ENCODE assay signal across 1 cellular context in genomic region chr17:28599311-28600184, GRCh38.
A peak's percentile ranks its signal among the peaks of the same experiment; 100 is the strongest.
TF ChIP-seq lines count a peak whose summit lies in the region.

No MANE protein-coding gene starts in this region.

TF ChIP-seq in K562, 482 proteins besides CTCF, POLR2A, EP300 and RAD21 (continued from another document and continues in another):
- TF ChIP-seq ATF3 (IDR thresholded peaks at IDR 0.05) (peak; percentile 65), ATF3 (CRISPR knock-in tag; conservative IDR thresholded peaks at IDR 0.05) (peak; percentile 70), BRD4 (IDR thresholded peaks at IDR 0.05) (no peak), E2F8 (IDR thresholded peaks at IDR 0.05; ENCODE audit: low read depth, partially characterized antibody) (peak; percentile 51), ATF7 (IDR thresholded peaks at IDR 0.05) (peak; percentile 28; the same call in 1 of the 2 replicates), ARID1B (IDR thresholded peaks at IDR 0.05) (peak; percentile 44), MAFG (tag; conservative IDR thresholded peaks at IDR 0.05) (peak; percentile 49), NONO (IDR thresholded peaks at IDR 0.05; ENCODE audit: low read depth in 2 of 2, low read length in 1 of 2) (peak in 1 of 2 experiments; percentile 22; a peak in 1 of 4 replicates), MLLT1 (IDR thresholded peaks at IDR 0.05) (peak in 1 of 2 experiments; percentile 1; a peak in 1 of 4 replicates), SMARCA4 (IDR thresholded peaks at IDR 0.05) (peak; percentile 40), SPI1 (IDR thresholded peaks at IDR 0.05; ENCODE audit: borderline replicate concordance, low read depth, low read length) (peak; percentile 73), RBM25 (IDR thresholded peaks at IDR 0.05; ENCODE audit: low read depth, low read length, severe bottlenecking) (peak; percentile 79), CREB1 (IDR thresholded peaks at IDR 0.05) (peak; percentile 47), CREB1 (CRISPR knock-in tag; IDR thresholded peaks at IDR 0.05) (peak; percentile 72; the same call in 1 of the 2 replicates), ZFPM2 (CRISPR knock-in tag; IDR thresholded peaks at IDR 0.05) (0 out of 2 replicates have a peak, but pooled peaks have one; percentile 65), SREBF2 (CRISPR knock-in tag; IDR thresholded peaks at IDR 0.05) (0 out of 2 replicates have a peak, but pooled peaks have one; percentile 61), CREM (IDR thresholded peaks at IDR 0.05; ENCODE audit: low read depth) (peak; percentile 82), SRSF3 (IDR thresholded peaks at IDR 0.05; ENCODE audit: insufficient read depth, low read length) (no peak), NCOA6 (IDR thresholded peaks at IDR 0.05) (no peak), TRIM28 (IDR thresholded peaks at IDR 0.05) (peak; percentile 20; the same call in 1 of the 2 replicates), PRDM10 (IDR thresholded peaks at IDR 0.05; ENCODE audit: partially characterized antibody) (peak; percentile 16), CBFB (CRISPR knock-in tag; IDR thresholded peaks at IDR 0.05) (0 out of 2 replicates have a peak, but pooled peaks have one; percentile 33), POLR2H (tag; IDR thresholded peaks at IDR 0.05; ENCODE audit: low read depth) (peak; percentile 78), RFX5 (IDR thresholded peaks at IDR 0.05; ENCODE audit: low read depth, low read length) (no peak), BRF1 (IDR thresholded peaks at IDR 0.05; ENCODE audit: borderline replicate concordance, extremely low read depth, insufficient read length) (no peak), HOXB6 (CRISPR knock-in tag; IDR thresholded peaks at IDR 0.05; ENCODE audit: borderline replicate concordance) (no peak), SAP30 (IDR thresholded peaks at IDR 0.05; ENCODE audit: borderline replicate concordance, insufficient read depth, low read depth, low read length, poor library complexity, severe bottlenecking) (peak; percentile 21), C11orf30 (IDR thresholded peaks at IDR 0.05; ENCODE audit: low read depth) (peak; percentile 65), E2F5 (CRISPR knock-in tag; IDR thresholded peaks at IDR 0.05) (no peak), TFAP4 (CRISPR knock-in tag; IDR thresholded peaks at IDR 0.05; ENCODE audit: borderline replicate concordance) (peak; percentile 53; the same call in 1 of the 2 replicates), MEIS2 (IDR thresholded peaks at IDR 0.05; ENCODE audit: partially characterized antibody) (peak; percentile 94), MAFK (IDR thresholded peaks at IDR 0.05; ENCODE audit: low read length) (peak; percentile 2; the same call in 1 of the 2 replicates), SMARCA5 (IDR thresholded peaks at IDR 0.05) (peak; percentile 83; the same call in 1 of the 2 replicates)
- TF ChIP-seq, protein P1, sequence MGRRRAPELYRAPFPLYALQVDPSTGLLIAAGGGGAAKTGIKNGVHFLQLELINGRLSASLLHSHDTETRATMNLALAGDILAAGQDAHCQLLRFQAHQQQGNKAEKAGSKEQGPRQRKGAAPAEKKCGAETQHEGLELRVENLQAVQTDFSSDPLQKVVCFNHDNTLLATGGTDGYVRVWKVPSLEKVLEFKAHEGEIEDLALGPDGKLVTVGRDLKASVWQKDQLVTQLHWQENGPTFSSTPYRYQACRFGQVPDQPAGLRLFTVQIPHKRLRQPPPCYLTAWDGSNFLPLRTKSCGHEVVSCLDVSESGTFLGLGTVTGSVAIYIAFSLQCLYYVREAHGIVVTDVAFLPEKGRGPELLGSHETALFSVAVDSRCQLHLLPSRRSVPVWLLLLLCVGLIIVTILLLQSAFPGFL (CRISPR knock-in tag; IDR thresholded peaks at IDR 0.05) = peak; percentile 99; the same call in 1 of the 2 replicates
- TF ChIP-seq, protein P2, sequence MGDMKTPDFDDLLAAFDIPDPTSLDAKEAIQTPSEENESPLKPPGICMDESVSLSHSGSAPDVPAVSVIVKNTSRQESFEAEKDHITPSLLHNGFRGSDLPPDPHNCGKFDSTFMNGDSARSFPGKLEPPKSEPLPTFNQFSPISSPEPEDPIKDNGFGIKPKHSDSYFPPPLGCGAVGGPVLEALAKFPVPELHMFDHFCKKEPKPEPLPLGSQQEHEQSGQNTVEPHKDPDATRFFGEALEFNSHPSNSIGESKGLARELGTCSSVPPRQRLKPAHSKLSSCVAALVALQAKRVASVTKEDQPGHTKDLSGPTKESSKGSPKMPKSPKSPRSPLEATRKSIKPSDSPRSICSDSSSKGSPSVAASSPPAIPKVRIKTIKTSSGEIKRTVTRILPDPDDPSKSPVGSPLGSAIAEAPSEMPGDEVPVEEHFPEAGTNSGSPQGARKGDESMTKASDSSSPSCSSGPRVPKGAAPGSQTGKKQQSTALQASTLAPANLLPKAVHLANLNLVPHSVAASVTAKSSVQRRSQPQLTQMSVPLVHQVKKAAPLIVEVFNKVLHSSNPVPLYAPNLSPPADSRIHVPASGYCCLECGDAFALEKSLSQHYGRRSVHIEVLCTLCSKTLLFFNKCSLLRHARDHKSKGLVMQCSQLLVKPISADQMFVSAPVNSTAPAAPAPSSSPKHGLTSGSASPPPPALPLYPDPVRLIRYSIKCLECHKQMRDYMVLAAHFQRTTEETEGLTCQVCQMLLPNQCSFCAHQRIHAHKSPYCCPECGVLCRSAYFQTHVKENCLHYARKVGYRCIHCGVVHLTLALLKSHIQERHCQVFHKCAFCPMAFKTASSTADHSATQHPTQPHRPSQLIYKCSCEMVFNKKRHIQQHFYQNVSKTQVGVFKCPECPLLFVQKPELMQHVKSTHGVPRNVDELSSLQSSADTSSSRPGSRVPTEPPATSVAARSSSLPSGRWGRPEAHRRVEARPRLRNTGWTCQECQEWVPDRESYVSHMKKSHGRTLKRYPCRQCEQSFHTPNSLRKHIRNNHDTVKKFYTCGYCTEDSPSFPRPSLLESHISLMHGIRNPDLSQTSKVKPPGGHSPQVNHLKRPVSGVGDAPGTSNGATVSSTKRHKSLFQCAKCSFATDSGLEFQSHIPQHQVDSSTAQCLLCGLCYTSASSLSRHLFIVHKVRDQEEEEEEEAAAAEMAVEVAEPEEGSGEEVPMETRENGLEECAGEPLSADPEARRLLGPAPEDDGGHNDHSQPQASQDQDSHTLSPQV (IDR thresholded peaks at IDR 0.05) = peak; percentile 79; the same call in 1 of the 2 replicates
- TF ChIP-seq, protein P3, sequence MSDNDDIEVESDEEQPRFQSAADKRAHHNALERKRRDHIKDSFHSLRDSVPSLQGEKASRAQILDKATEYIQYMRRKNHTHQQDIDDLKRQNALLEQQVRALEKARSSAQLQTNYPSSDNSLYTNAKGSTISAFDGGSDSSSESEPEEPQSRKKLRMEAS (CRISPR knock-in tag; IDR thresholded peaks at IDR 0.05) = no peak
- TF ChIP-seq, protein P4, sequence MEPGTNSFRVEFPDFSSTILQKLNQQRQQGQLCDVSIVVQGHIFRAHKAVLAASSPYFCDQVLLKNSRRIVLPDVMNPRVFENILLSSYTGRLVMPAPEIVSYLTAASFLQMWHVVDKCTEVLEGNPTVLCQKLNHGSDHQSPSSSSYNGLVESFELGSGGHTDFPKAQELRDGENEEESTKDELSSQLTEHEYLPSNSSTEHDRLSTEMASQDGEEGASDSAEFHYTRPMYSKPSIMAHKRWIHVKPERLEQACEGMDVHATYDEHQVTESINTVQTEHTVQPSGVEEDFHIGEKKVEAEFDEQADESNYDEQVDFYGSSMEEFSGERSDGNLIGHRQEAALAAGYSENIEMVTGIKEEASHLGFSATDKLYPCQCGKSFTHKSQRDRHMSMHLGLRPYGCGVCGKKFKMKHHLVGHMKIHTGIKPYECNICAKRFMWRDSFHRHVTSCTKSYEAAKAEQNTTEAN (CRISPR knock-in tag; IDR thresholded peaks at IDR 0.05) = peak; percentile 41; the same call in 1 of the 2 replicates
- TF ChIP-seq, protein P5, sequence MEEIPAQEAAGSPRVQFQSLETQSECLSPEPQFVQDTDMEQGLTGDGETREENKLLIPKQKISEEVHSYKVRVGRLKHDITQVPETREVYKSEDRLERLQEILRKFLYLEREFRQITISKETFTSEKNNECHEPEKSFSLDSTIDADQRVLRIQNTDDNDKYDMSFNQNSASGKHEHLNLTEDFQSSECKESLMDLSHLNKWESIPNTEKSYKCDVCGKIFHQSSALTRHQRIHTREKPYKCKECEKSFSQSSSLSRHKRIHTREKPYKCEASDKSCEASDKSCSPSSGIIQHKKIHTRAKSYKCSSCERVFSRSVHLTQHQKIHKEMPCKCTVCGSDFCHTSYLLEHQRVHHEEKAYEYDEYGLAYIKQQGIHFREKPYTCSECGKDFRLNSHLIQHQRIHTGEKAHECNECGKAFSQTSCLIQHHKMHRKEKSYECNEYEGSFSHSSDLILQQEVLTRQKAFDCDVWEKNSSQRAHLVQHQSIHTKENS (CRISPR knock-in tag; IDR thresholded peaks at IDR 0.05) = no peak
- TF ChIP-seq, protein P6, sequence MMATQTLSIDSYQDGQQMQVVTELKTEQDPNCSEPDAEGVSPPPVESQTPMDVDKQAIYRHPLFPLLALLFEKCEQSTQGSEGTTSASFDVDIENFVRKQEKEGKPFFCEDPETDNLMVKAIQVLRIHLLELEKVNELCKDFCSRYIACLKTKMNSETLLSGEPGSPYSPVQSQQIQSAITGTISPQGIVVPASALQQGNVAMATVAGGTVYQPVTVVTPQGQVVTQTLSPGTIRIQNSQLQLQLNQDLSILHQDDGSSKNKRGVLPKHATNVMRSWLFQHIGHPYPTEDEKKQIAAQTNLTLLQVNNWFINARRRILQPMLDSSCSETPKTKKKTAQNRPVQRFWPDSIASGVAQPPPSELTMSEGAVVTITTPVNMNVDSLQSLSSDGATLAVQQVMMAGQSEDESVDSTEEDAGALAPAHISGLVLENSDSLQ (IDR thresholded peaks at IDR 0.05) = peak; percentile 93
